In the genomic region with DNA sequence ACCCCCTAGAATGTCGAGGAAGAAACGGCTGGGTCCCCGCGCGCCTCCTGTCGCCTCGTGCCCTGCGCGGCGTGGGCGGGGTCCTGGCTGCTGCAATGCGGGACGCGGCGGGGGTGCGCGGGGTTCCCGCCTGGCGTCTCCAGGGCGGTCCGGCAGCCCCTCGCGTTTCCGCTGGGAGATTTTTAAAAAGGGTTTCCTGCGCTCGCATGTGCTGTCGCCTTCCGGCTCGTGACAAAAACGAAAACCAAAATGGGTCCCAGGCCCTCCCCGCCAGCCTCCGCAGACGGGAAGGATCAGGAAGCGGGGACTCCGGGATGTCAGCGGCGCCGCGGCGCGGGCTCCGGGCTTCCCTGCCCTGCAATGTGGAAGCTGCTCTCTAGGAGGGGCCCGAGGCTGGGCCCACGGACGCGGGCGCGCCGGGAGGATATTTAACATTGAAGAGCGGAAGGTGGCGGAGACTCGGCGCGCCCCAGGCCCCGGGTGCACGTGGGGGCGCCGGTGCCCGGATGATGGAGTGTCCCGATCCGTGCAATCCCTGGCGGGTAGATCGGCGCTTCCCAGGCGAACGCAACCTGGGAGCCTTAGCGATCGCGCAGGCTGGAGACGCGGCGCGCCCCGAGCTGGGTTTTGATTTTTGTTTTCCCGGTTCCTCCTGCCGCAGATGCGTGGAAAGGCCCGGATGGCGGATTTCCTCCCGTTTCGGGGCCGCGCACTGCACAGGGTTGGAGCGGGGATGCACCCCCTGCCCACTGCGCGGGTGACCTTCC, we compare ENCODE assay signal across 8 cellular contexts. TPM values are rescaled to one million over a fixed set of nuclear protein-coding genes. Genes with fewer than 3 reads are reported as not detected.
DNase-seq lines count a peak whose midpoint lies in the region; ATAC-seq and TF ChIP-seq lines count a peak whose summit lies in the region.

No MANE protein-coding gene starts in this region.

- H3K27ac ChIP-seq in CD4-positive, alpha-beta memory T cell (ENCODE audit: low read depth, low read length), result peak overlapping the region; percentile 72

- peak; percentile 44 to 71 (median 60) for DNase-seq in CD4-positive, alpha-beta memory T cell
- peak; percentile 46 for DNase-seq in HK-2 (ENCODE audit: unreplicated experiment)
- DNase-seq in T-cell, result peak in 33 of 34 experiments; percentile 11 to 54 (median 32)
- peak in 32 of 56 donors; percentile 24 to 78 (median 49) for DNase-seq in amygdala (lab: John Stamatoyannopoulos, UW)
- peak; percentile 83 for DNase-seq in left ventricle myocardium superior
- DNase-seq in retinal pigment epithelial cell (ENCODE audit: low read depth), result no peak
- no peak for DNase-seq in NCI-H526 treated with DMSO at 0.1 percent for 48 hours (lab: John Stamatoyannopoulos, UW)

- peak overlapping the region; percentile 64 to 87 (median 82) for H3K27ac Mint-ChIP-seq in CD4-positive, alpha-beta memory T cell
- H3K27ac Mint-ChIP-seq in T-cell, result peak overlapping the region in 1 of 2 donors; percentile 69

- peak; percentile 35 for TF ChIP-seq CTCF in retinal pigment epithelial cell (conservative IDR thresholded peaks at IDR 0.05; ENCODE audit: low read depth, low read length)

- CTCF ChIA-PET in CD4-positive, alpha-beta memory T cell (lab: Charles Lee; ENCODE audit: partially characterized antibody), result no interaction called here
- CTCF ChIA-PET in T-cell (lab: Charles Lee), result no interaction called here

- peak overlapping the region; percentile 88 to 95 (median 90) for H3K4me3 Mint-ChIP-seq in CD4-positive, alpha-beta memory T cell
- peak overlapping the region; percentile 85 to 91 (median 90) for H3K4me3 Mint-ChIP-seq in T-cell

- POLR2A ChIA-PET in CD4-positive, alpha-beta memory T cell (lab: Charles Lee; ENCODE audit: partially characterized antibody), result interaction anchor here (0.8 to 1.4 kb wide), 5 partner anchors 23 to 104 kb away, joined by 3 to 7 read pairs (median 5); partner anchors contain the start of gene PITRM1
- POLR2A ChIA-PET in T-cell (lab: Charles Lee), result no interaction called here

- intact Hi-C loops in CD4-positive, alpha-beta memory T cell (cut with micrococcal nuclease), result loop anchor here (1.0 kb wide), 1 partner anchor 27 kb away; no protein-coding TSS in a partner anchor
- intact Hi-C loops in left ventricle myocardium superior (cut with micrococcal nuclease), result no loop called here

- ATAC-seq in GM19452 (IDR thresholded peaks at IDR 0.05; ENCODE audit: unreplicated experiment), result peak; percentile 49
- peak; percentile 45 to 55 (median 51) for ATAC-seq in T-cell (replicated peaks in 1 of 4)
- ATAC-seq in left ventricle myocardium superior, result peak; percentile 47

- peaks cover 35% of the 10 kb centered on the region for H3K4me1 ChIP-seq in CD4-positive, alpha-beta memory T cell (ENCODE audit: insufficient read depth, low read length)

- H3K4me1 Mint-ChIP-seq in CD4-positive, alpha-beta memory T cell, result peaks cover 18 to 50% (median 38%) of the 10 kb centered on the region in 4 donors
- peaks cover 34 to 41% (median 35%) of the 10 kb centered on the region in 3 donors for H3K4me1 Mint-ChIP-seq in T-cell

- H3K27me3 Mint-ChIP-seq in CD4-positive, alpha-beta memory T cell, result peaks cover 0 to 1% of the 10 kb centered on the region in 2 donors
- H3K27me3 Mint-ChIP-seq in T-cell, result no peaks in the 10 kb centered on the region

- H3K4me3 ChIP-seq in CD4-positive, alpha-beta memory T cell (ENCODE audit: low read length in 2 of 2), result peak overlapping the region; percentile 69 to 75
- H3K4me3 ChIP-seq in retinal pigment epithelial cell (ENCODE audit: low read length), result peak overlapping the region; percentile 83

- H3K9me3 Mint-ChIP-seq in CD4-positive, alpha-beta memory T cell, result peaks cover 0 to 2% (median 0%) of the 10 kb centered on the region in 8 donors
- no peaks in the 10 kb centered on the region for H3K9me3 Mint-ChIP-seq in T-cell

- H3K36me3 Mint-ChIP-seq in CD4-positive, alpha-beta memory T cell, result peaks cover 8 to 16% of the 10 kb centered on the region in 2 donors
- H3K36me3 Mint-ChIP-seq in T-cell, result peaks cover 12% of the 10 kb centered on the region

- no peaks in the 10 kb centered on the region for H3K27me3 ChIP-seq in CD4-positive, alpha-beta memory T cell (ENCODE audit: insufficient read depth, low read length)

- H3K36me3 ChIP-seq in CD4-positive, alpha-beta memory T cell (ENCODE audit: insufficient read depth, low read length), result no peaks in the 10 kb centered on the region

- no peaks in the 10 kb centered on the region for H3K9me3 ChIP-seq in CD4-positive, alpha-beta memory T cell (ENCODE audit: control insufficient read depth in 1 of 2, low read length in 2 of 2)

RNA-seq across cellular contexts. Expression of gene PFKP, which starts 1.0 kb away (rescaled TPM):
- 10 to 100 TPM; 83.2 to 83.6 TPM for total RNA-seq in CD4-positive, alpha-beta memory T cell
- polyA plus RNA-seq in CD4-positive, alpha-beta memory T cell, result 10 to 100 TPM; 62.4 to 63.1 TPM
- total RNA-seq in T-cell (10 to 100 TPM; 60.7 to 84.3 (median 70.2) TPM), left ventricle myocardium superior (178 TPM)

Comparison
In these comparisons a context has a peak if more than half of its experiments do, and no peak if none do; other contexts are left out.
1. DNase-seq: peak in CD4-positive, alpha-beta memory T cell (5 of 5), HK-2 (single experiment), T-cell (33 of 34), amygdala (32 of 56) and left ventricle myocardium superior (single experiment); none in retinal pigment epithelial cell (single experiment) and NCI-H526 treated with DMSO at 0.1 percent for 48 hours (single experiment).
2. Peak in every context shown above with its lines, with median percentiles within 50 percentile points of each other: ATAC-seq.